ENCODE assay signal across 1 cellular context in the genomic region with DNA sequence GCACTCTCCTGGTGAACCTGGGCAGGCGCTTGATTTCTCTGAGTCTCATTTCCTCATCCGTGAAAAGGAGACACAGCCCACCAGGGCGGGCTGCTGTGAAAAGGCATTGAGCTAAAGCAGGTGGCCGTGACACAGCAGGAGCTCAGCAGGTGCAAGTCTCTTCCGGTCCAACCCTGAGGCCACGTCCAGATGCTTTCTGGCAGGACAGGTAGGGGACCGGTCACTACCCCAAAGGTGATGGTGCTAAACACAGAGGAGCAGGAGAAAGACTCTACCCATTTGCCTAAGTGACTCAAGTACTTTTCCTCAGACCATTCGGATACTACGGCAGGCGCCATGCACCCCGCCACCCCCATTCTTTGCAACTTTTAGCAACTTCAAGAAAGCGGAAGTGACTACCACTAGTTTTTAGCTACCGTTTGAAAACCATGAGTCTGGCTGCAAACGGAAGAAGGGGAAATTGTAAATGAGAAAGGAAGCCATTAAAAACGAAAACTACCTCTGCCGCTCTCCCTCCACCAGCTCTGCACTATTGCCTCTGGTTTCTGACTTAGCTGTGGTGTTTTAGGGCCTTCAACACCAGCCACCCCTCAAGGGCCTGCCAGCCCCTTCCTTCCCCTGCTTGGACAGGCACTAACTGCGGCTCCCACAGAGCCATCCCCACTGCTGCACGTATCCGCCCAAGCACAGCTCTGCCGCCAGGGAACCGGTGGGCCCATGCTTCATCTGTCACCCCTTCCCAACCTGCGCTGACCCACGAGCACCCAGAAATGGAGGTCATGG.
TF ChIP-seq lines count a peak whose summit lies in the region.

No MANE protein-coding gene starts in this region.

TF ChIP-seq in K562, 482 proteins besides CTCF, POLR2A, EP300 and RAD21 (continued from another document):
- peak; percentile 89 for TF ChIP-seq ZBTB33 (CRISPR knock-in tag; IDR thresholded peaks at IDR 0.05)
- TF ChIP-seq, protein P1, sequence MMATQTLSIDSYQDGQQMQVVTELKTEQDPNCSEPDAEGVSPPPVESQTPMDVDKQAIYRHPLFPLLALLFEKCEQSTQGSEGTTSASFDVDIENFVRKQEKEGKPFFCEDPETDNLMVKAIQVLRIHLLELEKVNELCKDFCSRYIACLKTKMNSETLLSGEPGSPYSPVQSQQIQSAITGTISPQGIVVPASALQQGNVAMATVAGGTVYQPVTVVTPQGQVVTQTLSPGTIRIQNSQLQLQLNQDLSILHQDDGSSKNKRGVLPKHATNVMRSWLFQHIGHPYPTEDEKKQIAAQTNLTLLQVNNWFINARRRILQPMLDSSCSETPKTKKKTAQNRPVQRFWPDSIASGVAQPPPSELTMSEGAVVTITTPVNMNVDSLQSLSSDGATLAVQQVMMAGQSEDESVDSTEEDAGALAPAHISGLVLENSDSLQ (IDR thresholded peaks at IDR 0.05), result no peak
